Comparison of ENCODE assay signal across 15 cellular contexts in the genomic region with DNA sequence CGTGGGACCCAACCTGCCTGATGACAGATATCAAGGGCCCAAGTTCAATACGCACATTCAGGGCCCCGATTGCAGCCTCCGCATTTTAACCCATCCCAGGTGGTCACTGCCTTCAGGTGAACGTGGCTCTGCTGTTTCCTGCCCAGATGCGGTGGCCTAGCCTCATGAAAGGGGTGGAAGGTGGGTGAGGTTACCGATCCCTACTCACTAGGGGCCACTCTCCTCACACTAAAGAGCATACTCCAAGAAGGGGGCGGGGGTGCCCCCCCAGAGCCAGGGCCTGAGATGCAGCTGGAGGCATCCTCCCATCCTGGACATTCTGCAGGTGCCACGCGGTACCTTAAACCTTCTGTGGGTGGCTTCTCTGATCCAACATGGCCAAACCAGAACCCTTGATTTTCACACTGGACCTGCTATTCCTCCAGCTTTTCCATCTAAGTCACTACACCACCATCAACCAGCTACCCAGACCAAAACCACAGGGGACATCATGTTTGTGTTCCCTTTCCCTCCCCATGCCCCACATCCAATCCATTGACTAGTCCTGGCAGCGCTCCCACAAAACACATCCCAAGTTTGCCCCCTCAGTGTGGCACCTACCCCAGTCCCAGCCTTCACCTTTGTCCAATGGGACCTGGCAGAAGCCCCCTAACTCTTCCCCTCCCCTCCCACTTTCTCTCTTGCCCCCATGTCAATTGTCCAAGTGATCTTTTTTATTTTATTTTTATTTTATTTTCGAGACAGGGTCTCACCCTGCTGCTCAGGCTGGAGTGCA. TPM values are rescaled to one million over a fixed set of nuclear protein-coding genes. Genes with fewer than 3 reads are reported as not detected.
DNase-seq lines count a peak whose midpoint lies in the region; ATAC-seq and TF ChIP-seq lines count a peak whose summit lies in the region.
"Had no signal": no experiment of that assay in that cellular context is flagged by ENCODE, and none has a peak within 500 bp of the region (broad histone marks: within the 10 kb centered on the region; RNA-seq: fewer than 3 reads in every experiment).

No MANE protein-coding gene starts in this region.

- H3K36me3 ChIP-seq in right atrium auricular region (no peaks in the 10 kb centered on the region), mucosa of descending colon (ENCODE audit: low read depth) (no peaks in the 10 kb centered on the region)
- H3K36me3 ChIP-seq: BLaER1 treated with 17β-estradiol and CSF1 and Interleukin-3, amounts not matched to agents 10 nM and 100 nM had no signal

- H3K36me3 Mint-ChIP-seq in osteocyte (ENCODE audit: unreplicated experiment) = no peaks in the 10 kb centered on the region
- H3K36me3 Mint-ChIP-seq: CD8-positive, alpha-beta T cell had no signal

- no peak overlapping the region for H3K4me3 Mint-ChIP-seq in osteocyte (ENCODE audit: unreplicated experiment)
- H3K4me3 Mint-ChIP-seq: B cell; CD8-positive, alpha-beta T cell; GM23338 had no signal

- peaks cover 0 to 15% of the 10 kb centered on the region in 2 donors for H3K9me3 ChIP-seq in right atrium auricular region
- H3K9me3 ChIP-seq in mucosa of descending colon = no peaks in the 10 kb centered on the region

- H3K27me3 Mint-ChIP-seq in osteocyte (ENCODE audit: unreplicated experiment) = peaks cover 15% of the 10 kb centered on the region

- H3K4me1 ChIP-seq in right atrium auricular region (peaks cover 0 to 8% of the 10 kb centered on the region in 2 donors), mucosa of descending colon (ENCODE audit: low read depth) (no peaks in the 10 kb centered on the region)

- peak; percentile 50 for DNase-seq in right atrium auricular region (ENCODE audit: low spot score)
- DNase-seq in Right ventricle myocardium superior = no peak
- peak; percentile 4 for DNase-seq in iPS-NIHi7 (ENCODE audit: extremely low spot score)
- DNase-seq in osteocyte (ENCODE audit: extremely low spot score, unreplicated experiment) = peak; percentile 44
- no peak for DNase-seq in stimulated activated naive CD8-positive, alpha-beta T cell treated with anti-CD3 and anti-CD28 coated beads, Interleukin-15, Interleukin-2, amounts not matched to agents 100 U/mL and 50 U/mL, for 24 hours
- no peak for DNase-seq in mucosa of descending colon
- no peak for DNase-seq in MV-4-11 (lab: John Stamatoyannopoulos, UW)
- DNase-seq: Calu3; CD8-positive, alpha-beta T cell; GF-D8 had no signal

- ATAC-seq in Right ventricle myocardium superior (ENCODE audit: poor library complexity) (no peak), mucosa of descending colon (no peak)
- ATAC-seq in stimulated activated naive CD8-positive, alpha-beta T cell treated with anti-CD3 and anti-CD28 coated beads, Interleukin-15, Interleukin-2, amounts not matched to agents 100 U/mL and 50 U/mL, for 24 hours = no peak
- ATAC-seq: CD8-positive, alpha-beta T cell had no signal

- peaks cover 7% of the 10 kb centered on the region for H3K9me3 Mint-ChIP-seq in osteocyte (ENCODE audit: unreplicated experiment)

- intact Hi-C loops in Right ventricle myocardium superior (cut with DNase I) (loop anchor here (5.0 kb wide), 2 partner anchors 152 to 237 kb away; no protein-coding TSS in a partner anchor), mucosa of descending colon (cut with DNase I, micrococcal nuclease) (loop anchor here in 1 of 2 donors (5.0 kb wide), 1 partner anchor 157 kb away; no protein-coding TSS in a partner anchor)

- H3K27ac Mint-ChIP-seq in osteocyte (ENCODE audit: unreplicated experiment) = no peak overlapping the region
- H3K27ac Mint-ChIP-seq: B cell; CD8-positive, alpha-beta T cell; GM23338 had no signal

- H3K4me3 ChIP-seq in right atrium auricular region = no peak overlapping the region
- H3K4me3 ChIP-seq in mucosa of descending colon = no peak overlapping the region
- H3K4me3 ChIP-seq: BLaER1 treated with 17β-estradiol and CSF1 and Interleukin-3, amounts not matched to agents 10 nM and 100 nM; GM23338 had no signal

- no peaks in the 10 kb centered on the region for H3K27me3 ChIP-seq in right atrium auricular region
- H3K27me3 ChIP-seq: BLaER1 treated with 17β-estradiol and CSF1 and Interleukin-3, amounts not matched to agents 10 nM and 100 nM had no signal

- no peak overlapping the region for H3K27ac ChIP-seq in right atrium auricular region
- H3K27ac ChIP-seq: BLaER1 treated with 17β-estradiol and CSF1 and Interleukin-3, amounts not matched to agents 10 nM and 100 nM had no signal

- H3K4me1 Mint-ChIP-seq in osteocyte (ENCODE audit: unreplicated experiment) = no peaks in the 10 kb centered on the region
- H3K4me1 Mint-ChIP-seq: B cell had no signal

- TF ChIP-seq CTCF in right atrium auricular region (IDR thresholded peaks at IDR 0.05) (no peak), osteocyte (IDR thresholded peaks at IDR 0.05) (no peak), mucosa of descending colon (IDR thresholded peaks at IDR 0.05) (no peak)

RNA-seq across cellular contexts. Expression of a gene that starts 30.0 kb away (rescaled TPM):
- total RNA-seq in right atrium auricular region = not detected
- total RNA-seq in Right ventricle myocardium superior = not detected
- not detected in 2 replicates for total RNA-seq in osteocyte
- not detected for total RNA-seq in mucosa of descending colon
- total RNA-seq: A673; B cell; Calu3; CD8-positive, alpha-beta T cell; HT-29 had no signal

Comparison
In these comparisons a context has a peak if more than half of its experiments do, and no peak if none do; other contexts are left out.
1. DNase-seq: peak in right atrium auricular region (single experiment), iPS-NIHi7 (single experiment) and osteocyte (single experiment); none in Right ventricle myocardium superior (single experiment), stimulated activated naive CD8-positive, alpha-beta T cell treated with anti-CD3 and anti-CD28 coated beads, Interleukin-15, Interleukin-2, amounts not matched to agents 100 U/mL and 50 U/mL, for 24 hours (single experiment), mucosa of descending colon (0 of 3) and MV-4-11 (single experiment).